1 cellular context compared by ENCODE assay signal in genomic region chr20:652611-653109, GRCh38.
TF ChIP-seq lines count a peak whose summit lies in the region.

No MANE protein-coding gene starts in this region.

TF ChIP-seq in GM12878, 131 proteins besides CTCF, POLR2A, EP300 and RAD21 (continued from another document):
- TF ChIP-seq MLLT1 (IDR thresholded peaks at IDR 0.05) = no peak
- TF ChIP-seq CREM (IDR thresholded peaks at IDR 0.05; ENCODE audit: low read depth) = 0 out of 2 replicates have a peak, but pooled peaks have one; percentile 13
- peak; percentile 78; the same call in 1 of the 2 replicates for TF ChIP-seq NFXL1 (IDR thresholded peaks at IDR 0.05; ENCODE audit: borderline replicate concordance)
- 0 out of 2 replicates have a peak, but pooled peaks have one; percentile 65 for TF ChIP-seq POLR2AphosphoS5 (IDR thresholded peaks at IDR 0.05; ENCODE audit: low read length)
- TF ChIP-seq KDM1A (IDR thresholded peaks at IDR 0.05; ENCODE audit: borderline replicate concordance) = peak; percentile 90; the same call in 1 of the 2 replicates
- 0 out of 2 replicates have a peak, but pooled peaks have one; percentile 20 for TF ChIP-seq EED (IDR thresholded peaks at IDR 0.05; ENCODE audit: low read depth)
- peak; percentile 74; the same call in 1 of the 2 replicates for TF ChIP-seq SMARCA5 (IDR thresholded peaks at IDR 0.05)
